16 cellular contexts compared by ENCODE assay signal in the genomic region with DNA sequence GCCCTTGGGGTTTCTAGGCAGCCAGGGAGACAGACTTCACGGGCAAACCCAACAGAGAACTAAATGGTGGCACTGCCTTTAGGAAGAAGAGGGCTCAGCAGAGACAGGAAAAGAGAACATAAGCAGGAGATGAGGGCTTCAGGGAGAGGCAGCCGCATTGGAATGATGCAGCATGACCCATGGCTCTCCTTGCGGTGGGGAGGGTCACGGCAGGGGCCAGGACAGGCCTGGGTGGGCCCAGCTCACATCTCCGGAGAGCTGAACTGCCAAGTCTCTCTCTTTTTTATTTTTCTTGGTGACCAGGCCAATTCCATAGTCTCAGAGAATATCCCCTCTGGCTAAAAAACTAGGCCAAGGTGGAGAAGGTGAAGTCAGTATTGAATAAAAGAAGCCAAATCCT.
DNase-seq lines count a peak whose midpoint lies in the region; ATAC-seq, FAIRE-seq and TF ChIP-seq lines count a peak whose summit lies in the region.
"Had no signal": no experiment of that assay in that cellular context is flagged by ENCODE, and none has a peak within 500 bp of the region (broad histone marks: within the 10 kb centered on the region; RNA-seq: fewer than 3 reads in every experiment).

No MANE protein-coding gene starts in this region.

- TF ChIP-seq CTCF in dorsolateral prefrontal cortex (IDR thresholded peaks at IDR 0.05 in 54 of 56, conservative IDR thresholded peaks at IDR 0.05 in 2 of 56; ENCODE audit: low read depth in 1 of 56, partially characterized antibody in 56 of 56) (no peak), nephron (IDR thresholded peaks at IDR 0.05; ENCODE audit: unreplicated experiment in 3 of 3) (no peak), type B pancreatic cell (conservative IDR thresholded peaks at IDR 0.05) (no peak)

- intact Hi-C loops in dorsolateral prefrontal cortex (cut with DNase I): no loop called here

- peaks cover 94% of the 10 kb centered on the region for H3K4me1 Mint-ChIP-seq in activated naive CD4-positive, alpha-beta T cell treated with anti-CD3 and anti-CD28 coated beads, Interleukin-2, amount 50 U/mL, for 24 hours
- H3K4me1 Mint-ChIP-seq in activated naive CD4-positive, alpha-beta T cell treated with anti-CD3 and anti-CD28 coated beads, Interleukin-2, amount 10 ng/mL, durations not matched to agents 7 days and 5 days: peaks cover 23% of the 10 kb centered on the region
- peaks cover 69% of the 10 kb centered on the region for H3K4me1 Mint-ChIP-seq in nephron
- H3K4me1 Mint-ChIP-seq in type B pancreatic cell (ENCODE audit: unreplicated experiment): peaks cover 40% of the 10 kb centered on the region

- H3K27me3 Mint-ChIP-seq in activated naive CD4-positive, alpha-beta T cell treated with anti-CD3 and anti-CD28 coated beads, Interleukin-2, amount 50 U/mL, for 24 hours: no peaks in the 10 kb centered on the region
- no peaks in the 10 kb centered on the region for H3K27me3 Mint-ChIP-seq in activated naive CD4-positive, alpha-beta T cell treated with anti-CD3 and anti-CD28 coated beads, Interleukin-2, amount 10 ng/mL, durations not matched to agents 7 days and 5 days
- H3K27me3 Mint-ChIP-seq in nephron (ENCODE audit: low read depth) (no peaks in the 10 kb centered on the region), type B pancreatic cell (no peaks in the 10 kb centered on the region)

- H3K4me3 Mint-ChIP-seq in activated naive CD4-positive, alpha-beta T cell treated with anti-CD3 and anti-CD28 coated beads, Interleukin-2, amount 50 U/mL, for 24 hours: no peak overlapping the region
- no peak overlapping the region for H3K4me3 Mint-ChIP-seq in activated naive CD4-positive, alpha-beta T cell treated with anti-CD3 and anti-CD28 coated beads, Interleukin-2, amount 10 ng/mL, durations not matched to agents 7 days and 5 days
- no peak overlapping the region for H3K4me3 Mint-ChIP-seq in nephron
- no peak overlapping the region for H3K4me3 Mint-ChIP-seq in type B pancreatic cell
- H3K4me3 Mint-ChIP-seq: nephron progenitor cell had no signal

- DNase-seq in activated naive CD4-positive, alpha-beta T cell treated with anti-CD3 and anti-CD28 coated beads, Interleukin-2, amount 10 ng/mL, durations not matched to agents 7 days and 5 days: no peak
- no peak for DNase-seq in dorsolateral prefrontal cortex
- no peak for DNase-seq in type B pancreatic cell (ENCODE audit: extremely low spot score, unreplicated experiment)
- no peak for DNase-seq in HTR-8/SVneo (ENCODE audit: insufficient read length, low spot score)
- DNase-seq: ACHN; activated CD4-positive, alpha-beta T cell treated with anti-CD3 and anti-CD28 coated beads, Interleukin-2, amount 50 U/mL, for 48 hours; H7; NCI-H2029 treated with DMSO at 0.1 percent for 48 hours; nephron progenitor cell had no signal

- peaks cover 35% of the 10 kb centered on the region for H3K36me3 Mint-ChIP-seq in activated naive CD4-positive, alpha-beta T cell treated with anti-CD3 and anti-CD28 coated beads, Interleukin-2, amount 50 U/mL, for 24 hours
- peaks cover 70% of the 10 kb centered on the region for H3K36me3 Mint-ChIP-seq in activated naive CD4-positive, alpha-beta T cell treated with anti-CD3 and anti-CD28 coated beads, Interleukin-2, amount 10 ng/mL, durations not matched to agents 7 days and 5 days
- peaks cover 71% of the 10 kb centered on the region for H3K36me3 Mint-ChIP-seq in nephron (ENCODE audit: low read depth)
- H3K36me3 Mint-ChIP-seq in type B pancreatic cell: peaks cover 44% of the 10 kb centered on the region

- no peaks in the 10 kb centered on the region for H3K9me3 Mint-ChIP-seq in activated naive CD4-positive, alpha-beta T cell treated with anti-CD3 and anti-CD28 coated beads, Interleukin-2, amount 50 U/mL, for 24 hours
- no peaks in the 10 kb centered on the region for H3K9me3 Mint-ChIP-seq in activated naive CD4-positive, alpha-beta T cell treated with anti-CD3 and anti-CD28 coated beads, Interleukin-2, amount 10 ng/mL, durations not matched to agents 7 days and 5 days
- H3K9me3 Mint-ChIP-seq in nephron: no peaks in the 10 kb centered on the region
- H3K9me3 Mint-ChIP-seq in type B pancreatic cell: no peaks in the 10 kb centered on the region
- H3K9me3 Mint-ChIP-seq: nephron progenitor cell had no signal

- no peak overlapping the region for H3K4me3 ChIP-seq in dorsolateral prefrontal cortex
- H3K4me3 ChIP-seq: K562 had no signal

- H3K27ac ChIP-seq in dorsolateral prefrontal cortex: peak overlapping the region in 56 of 59 donors; percentile 7 to 89 (median 72)

- CTCF ChIA-PET in activated naive CD4-positive, alpha-beta T cell treated with anti-CD3 and anti-CD28 coated beads, Interleukin-2, amount 10 ng/mL, durations not matched to agents 7 days and 5 days (lab: Charles Lee): no interaction called here

- ATAC-seq in HG02642 (IDR thresholded peaks at IDR 0.05; ENCODE audit: poor library complexity, unreplicated experiment): no peak
- no peak for ATAC-seq in HG03571 (IDR thresholded peaks at IDR 0.05; ENCODE audit: unreplicated experiment)
- ATAC-seq: esophagus mucosa, K562 had no signal

- H3K27me3 ChIP-seq in dorsolateral prefrontal cortex: no peaks in the 10 kb centered on the region

- peak overlapping the region; percentile 65 for H3K27ac Mint-ChIP-seq in activated naive CD4-positive, alpha-beta T cell treated with anti-CD3 and anti-CD28 coated beads, Interleukin-2, amount 50 U/mL, for 24 hours
- no peak overlapping the region for H3K27ac Mint-ChIP-seq in activated naive CD4-positive, alpha-beta T cell treated with anti-CD3 and anti-CD28 coated beads, Interleukin-2, amount 10 ng/mL, durations not matched to agents 7 days and 5 days
- H3K27ac Mint-ChIP-seq in nephron: peak overlapping the region in 2 of 3 experiments; percentile 18 to 83
- peak overlapping the region; percentile 67 for H3K27ac Mint-ChIP-seq in type B pancreatic cell
- H3K27ac Mint-ChIP-seq: nephron progenitor cell had no signal

- no peak for FAIRE-seq in HTR-8/SVneo (lab: Jason Lieb, UNC)
- FAIRE-seq: GM19239, K562 had no signal
